22 cellular contexts compared by ENCODE assay signal in the genomic region with DNA sequence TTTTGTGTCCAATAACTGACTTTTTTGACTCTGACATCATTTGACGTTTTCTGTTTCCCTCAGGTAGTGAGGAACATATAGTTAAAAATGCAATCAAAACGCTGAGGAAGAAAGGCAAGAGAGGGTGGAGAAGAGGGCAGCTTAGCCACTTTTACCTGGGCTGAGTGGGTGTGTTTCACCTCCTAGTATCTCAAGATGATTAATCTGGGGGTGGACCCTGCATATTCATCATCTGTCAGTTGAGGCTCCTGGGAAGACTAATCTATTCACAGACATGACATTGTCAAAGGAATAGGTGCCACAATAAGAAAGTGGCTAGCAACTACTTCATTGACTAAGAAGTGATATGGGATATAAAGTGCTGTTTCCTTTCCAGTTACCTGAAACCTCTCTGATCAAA.
"Had no signal": no experiment of that assay in that cellular context is flagged by ENCODE, and none has a peak within 500 bp of the region (broad histone marks: within the 10 kb centered on the region; RNA-seq: fewer than 3 reads in every experiment).

No MANE protein-coding gene starts in this region.

- H3K27me3 ChIP-seq: MG63 had no signal

- H3K9me3 ChIP-seq: MG63, SK-N-SH had no signal

- ATAC-seq: HepG2, Panc1, PC-3 had no signal

- H3K9ac ChIP-seq: SK-N-SH had no signal

- H3K4me3 ChIP-seq: MG63 had no signal

- H3K4me2 ChIP-seq: SK-N-SH had no signal

- DNase-seq: IMR-90, Karpas-422, KG1, MG63, NCI-H1092, NCI-H1417 treated with DMSO at 0.1 percent for 48 hours, NCI-H146, NCI-H1694 treated with DMSO at 0.1 percent for 48 hours, NCI-H1930, NCI-H2081, NCI-H2107, NCI-H2227 treated with DMSO at 0.1 percent for 48 hours, NCI-H524, NCI-H526 treated with DMSO at 0.1 percent for 48 hours, NCI-H774, PC-3, SHP77, SK-N-SH, SW 1271 had no signal

- H3K36me3 ChIP-seq: MG63 had no signal

- H3K9me2 ChIP-seq: SK-N-SH had no signal

- H3K27ac ChIP-seq: RWPE1 had no signal
